8 cellular contexts compared by ENCODE assay signal in genomic region chr3:16842710-16843270, GRCh38. TPM values are rescaled to one million over a fixed set of nuclear protein-coding genes. Genes with fewer than 3 reads are reported as not detected.
DNase-seq lines count a peak whose midpoint lies in the region; ATAC-seq, FAIRE-seq and TF ChIP-seq lines count a peak whose summit lies in the region.

No MANE protein-coding gene starts in this region.

- H3K27ac ChIP-seq in left ventricle myocardium inferior (replicated peaks) (peak overlapping the region; percentile 41), PC-3 (ENCODE audit: low read length) (no peak overlapping the region), esophagus squamous epithelium (peak overlapping the region; percentile 18 to 74 (median 42)), transverse colon (peak overlapping the region; percentile 58 to 74 (median 72))

- DNase-seq in left ventricle myocardium inferior (no peak), cardiac septum (ENCODE audit: low spot score) (no peak), PC-3 (peak; percentile 46), esophagus squamous epithelium (lab: John Stamatoyannopoulos, UW) (no peak), transverse colon (no peak), GM12891 (ENCODE audit: insufficient read length, low spot score) (no peak)

- no peak overlapping the region for H3K4me2 ChIP-seq in PC-3 (ENCODE audit: low read length)

- no peaks in the 10 kb centered on the region for H3K79me2 ChIP-seq in PC-3 (ENCODE audit: low read length)

- H3K9me3 ChIP-seq in left ventricle myocardium inferior (replicated peaks) (no peaks in the 10 kb centered on the region), PC-3 (ENCODE audit: low read length) (no peaks in the 10 kb centered on the region), esophagus squamous epithelium (no peaks in the 10 kb centered on the region), transverse colon (no peaks in the 10 kb centered on the region)

- H3K9me2 ChIP-seq in PC-3 (replicated peaks; ENCODE audit: low read length): no peaks in the 10 kb centered on the region

- H3K4me3 ChIP-seq in left ventricle myocardium inferior (no peak overlapping the region), PC-3 (ENCODE audit: low read length) (no peak overlapping the region), esophagus squamous epithelium (no peak overlapping the region), transverse colon (no peak overlapping the region)

- in situ Hi-C loops in transverse colon (cut with MboI; ENCODE audit: low pct_ligation_motif_present in 1 of 4, low pct_unique_long_range_greater_than_20kb in 1 of 4, low sequenced_read_pairs in 3 of 4): loop anchor here in 1 of 4 donors (25.0 kb wide), 1 partner anchor 395 kb away; no protein-coding TSS in a partner anchor

- H3K4me1 ChIP-seq in left ventricle myocardium inferior (peaks cover 42% of the 10 kb centered on the region), PC-3 (ENCODE audit: insufficient read depth, low read length) (peaks cover 20% of the 10 kb centered on the region), esophagus squamous epithelium (peaks cover 0 to 12% (median 3%) of the 10 kb centered on the region in 3 donors), transverse colon (peaks cover 5 to 34% (median 18%) of the 10 kb centered on the region in 4 donors)

- H3K36me3 ChIP-seq in left ventricle myocardium inferior (no peaks in the 10 kb centered on the region), PC-3 (ENCODE audit: low read depth, low read length) (no peaks in the 10 kb centered on the region), esophagus squamous epithelium (no peaks in the 10 kb centered on the region), transverse colon (no peaks in the 10 kb centered on the region)

- H3K9ac ChIP-seq in PC-3 (ENCODE audit: low read length): no peak overlapping the region

- no peak for TF ChIP-seq POLR2A in esophagus squamous epithelium (IDR thresholded peaks at IDR 0.05)
- TF ChIP-seq POLR2A in transverse colon (IDR thresholded peaks at IDR 0.05): no peak
- no peak for TF ChIP-seq POLR2A in GM12891 (IDR thresholded peaks at IDR 0.05; ENCODE audit: low read depth, low read length)

- no peak for TF ChIP-seq EP300 in transverse colon (IDR thresholded peaks at IDR 0.05; ENCODE audit: low read depth)

- H3F3A ChIP-seq in PC-3 (ENCODE audit: low read length, unreplicated experiment): no peaks in the 10 kb centered on the region

- CTCF ChIA-PET in PC-3 (lab: Charles Lee): no interaction called here

- BruUV-seq in PC-3 (replicated peaks; lab: Mats Ljungman, UMichigan): no TSS peak

- no peaks in the 10 kb centered on the region for H4K20me1 ChIP-seq in PC-3 (ENCODE audit: low read length)

- H2AFZ ChIP-seq in PC-3 (ENCODE audit: low read length): peak overlapping the region; percentile 43; the same call in 1 of the 2 replicates

- no peak for FAIRE-seq in GM12891 (lab: Jason Lieb, UNC)

- ATAC-seq in PC-3 (peak; percentile 61), GM18909 (IDR thresholded peaks at IDR 0.05; ENCODE audit: poor library complexity, unreplicated experiment) (no peak), HG03196 (IDR thresholded peaks at IDR 0.05; ENCODE audit: unreplicated experiment) (no peak)

- H3K27me3 ChIP-seq in left ventricle myocardium inferior (ENCODE audit: low read depth): no peaks in the 10 kb centered on the region
- no peaks in the 10 kb centered on the region for H3K27me3 ChIP-seq in PC-3 (ENCODE audit: low read length)
- no peaks in the 10 kb centered on the region for H3K27me3 ChIP-seq in esophagus squamous epithelium
- H3K27me3 ChIP-seq in transverse colon: no peaks in the 10 kb centered on the region

- intact Hi-C loops in left ventricle myocardium inferior (cut with micrococcal nuclease): no loop called here
- intact Hi-C loops in cardiac septum (cut with DNase I): no loop called here
- intact Hi-C loops in PC-3 (cut with micrococcal nuclease): no loop called here
- intact Hi-C loops in esophagus squamous epithelium (cut with DNase I): no loop called here
- intact Hi-C loops in transverse colon (cut with DNase I; ENCODE audit: low total_unique reads): no loop called here

- TF ChIP-seq CTCF in left ventricle myocardium inferior (IDR thresholded peaks at IDR 0.05; ENCODE audit: borderline replicate concordance): no peak
- TF ChIP-seq CTCF in PC-3 (conservative IDR thresholded peaks at IDR 0.05; ENCODE audit: low read depth, low read length): no peak
- no peak for TF ChIP-seq CTCF in esophagus squamous epithelium (IDR thresholded peaks at IDR 0.05)
- TF ChIP-seq CTCF in transverse colon (IDR thresholded peaks at IDR 0.05): no peak

- POLR2A ChIA-PET in PC-3 (lab: Charles Lee; ENCODE audit: unreplicated experiment): no interaction called here

- WGBS in esophagus squamous epithelium, 2 donors: 54 to 60% methylated on average over 4 to 7 of the region's 7 CpGs
- 56 to 75% methylated on average over 3 to 7 of the region's 7 CpGs for WGBS in transverse colon (ENCODE audit: low coverage in 1 of 2), 2 donors

TF ChIP-seq in GM12891, 5 proteins besides CTCF, POLR2A, EP300 and RAD21:
- TF ChIP-seq PAX5 (IDR thresholded peaks at IDR 0.05; ENCODE audit: insufficient read depth, low read length, severe bottlenecking): no peak
- no peak for TF ChIP-seq TAF1 (IDR thresholded peaks at IDR 0.05; ENCODE audit: low read depth, low read length)
- no peak for TF ChIP-seq POLR2AphosphoS5 (IDR thresholded peaks at IDR 0.05; ENCODE audit: low read depth, low read length)
TF ChIP-seq in GM12891: peak in this region for 0.

RNA-seq across cellular contexts. Expression of gene PLCL2, which starts 42.0 kb away (rescaled TPM):
- 48.1 TPM for total RNA-seq in left ventricle myocardium inferior
- 27.0 TPM for total RNA-seq in cardiac septum
- 9.8 and 10.5 TPM in 2 replicates for total RNA-seq in PC-3 (2014; rRNA removed)
- total RNA-seq in esophagus squamous epithelium: 1 to 10 TPM in 3 of 4 donors, under 1 TPM in 1; 0.95 to 4.8 (median 2.2) TPM
- total RNA-seq in transverse colon: 10 to 100 TPM; 17.2 to 41.4 (median 35.9) TPM
- polyA plus RNA-seq in GM12891 (2012; ENCODE audit: low read depth, missing spikeins): 22.3 TPM
